15 cellular contexts compared by ENCODE assay signal in genomic region chr4:165723051-165723805, GRCh38.
DNase-seq lines count a peak whose midpoint lies in the region; ATAC-seq and TF ChIP-seq lines count a peak whose summit lies in the region.
"Had no signal": no experiment of that assay in that cellular context is flagged by ENCODE, and none has a peak within 500 bp of the region (broad histone marks: within the 10 kb centered on the region; RNA-seq: fewer than 3 reads in every experiment).

No MANE protein-coding gene starts in this region.

- H3K27me3 Mint-ChIP-seq in WTC11 (ENCODE audit: low read depth), result no peaks in the 10 kb centered on the region; the same call in 1 of the 2 replicates

- no peaks in the 10 kb centered on the region for H3K36me3 Mint-ChIP-seq in WTC11

- H3K9me3 Mint-ChIP-seq in WTC11, result no peaks in the 10 kb centered on the region

- H3K4me1 Mint-ChIP-seq in WTC11, result peaks cover 30% of the 10 kb centered on the region

- DNase-seq in ELR (ENCODE audit: low read depth) (peak; percentile 5), LNCaP clone FGC (ENCODE audit: low read depth) (peak; percentile 21), astrocyte of the spinal cord (ENCODE audit: low read depth, low spot score) (peak; percentile 57), fibroblast of pulmonary artery (ENCODE audit: low read depth) (peak; percentile 72), GF-D8 (lab: John Stamatoyannopoulos, UW) (no peak), WTC11 (ENCODE audit: low spot score) (no peak), islet precursor cell (no peak), G401 (ENCODE audit: low spot score) (no peak)
- DNase-seq: C1 segment of cervical spinal cord, DND-41, NCI-H1417 treated with DMSO at 0.1 percent for 48 hours, NCI-H1930, NCI-H82, Right ventricle myocardium superior, SK-N-SH had no signal

- H3K4me3 Mint-ChIP-seq in WTC11, result no peak overlapping the region

- TF ChIP-seq CTCF in LNCaP clone FGC (IDR thresholded peaks at IDR 0.05; ENCODE audit: control insufficient read depth, extremely low read depth, insufficient read depth) (no peak), astrocyte of the spinal cord (IDR thresholded peaks at IDR 0.05; ENCODE audit: low read depth, low read length) (no peak), fibroblast of pulmonary artery (IDR thresholded peaks at IDR 0.05; ENCODE audit: low read length, missing control alignments) (no peak), WTC11 (IDR thresholded peaks at IDR 0.05) (no peak)

- no peak for ATAC-seq in WTC11

- POLR2A ChIA-PET in WTC11 (lab: Charles Lee), result no interaction called here

- H3K27ac Mint-ChIP-seq in WTC11, result no peak overlapping the region

- CTCF ChIA-PET in WTC11 (lab: Charles Lee), result no interaction called here

- in situ Hi-C loops in astrocyte of the spinal cord (cut with HindIII; ENCODE audit: low sequenced_read_pairs), result no loop called here
- in situ Hi-C loops in G401 (cut with HindIII; ENCODE audit: low sequenced_read_pairs), result no loop called here

- no peak overlapping the region for H3K4me3 ChIP-seq in LNCaP clone FGC (ENCODE audit: low read depth, low read length)
- no peak overlapping the region for H3K4me3 ChIP-seq in astrocyte of the spinal cord (ENCODE audit: low read depth, low read length)
- H3K4me3 ChIP-seq in fibroblast of pulmonary artery (replicated peaks; ENCODE audit: low read depth, low read length), result no peak overlapping the region

TF ChIP-seq in WTC11, 78 proteins besides CTCF, POLR2A, EP300 and RAD21:
- TF ChIP-seq, protein P1, sequence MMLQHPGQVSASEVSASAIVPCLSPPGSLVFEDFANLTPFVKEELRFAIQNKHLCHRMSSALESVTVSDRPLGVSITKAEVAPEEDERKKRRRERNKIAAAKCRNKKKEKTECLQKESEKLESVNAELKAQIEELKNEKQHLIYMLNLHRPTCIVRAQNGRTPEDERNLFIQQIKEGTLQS (CRISPR knock-in tag; conservative IDR thresholded peaks at IDR 0.05), result no peak
- TF ChIP-seq ZNF671 (CRISPR knock-in tag; IDR thresholded peaks at IDR 0.05) (no peak), SOX15 (CRISPR knock-in tag; IDR thresholded peaks at IDR 0.05) (no peak), AR (CRISPR knock-in tag; IDR thresholded peaks at IDR 0.05) (no peak), TEAD4 (CRISPR knock-in tag; IDR thresholded peaks at IDR 0.05) (no peak), E2F5 (CRISPR knock-in tag; IDR thresholded peaks at IDR 0.05) (no peak), GTF2I (CRISPR knock-in tag; conservative IDR thresholded peaks at IDR 0.05) (no peak), TEAD1 (CRISPR knock-in tag; IDR thresholded peaks at IDR 0.05) (no peak), ZNF396 (CRISPR knock-in tag; IDR thresholded peaks at IDR 0.05; ENCODE audit: borderline replicate concordance) (no peak), CREB1 (CRISPR knock-in tag; IDR thresholded peaks at IDR 0.05) (no peak), EMX1 (CRISPR knock-in tag; IDR thresholded peaks at IDR 0.05) (no peak), MXD4 (CRISPR knock-in tag; IDR thresholded peaks at IDR 0.05; ENCODE audit: borderline replicate concordance) (no peak), HMGXB4 (CRISPR knock-in tag; IDR thresholded peaks at IDR 0.05) (no peak), JUN (CRISPR knock-in tag; IDR thresholded peaks at IDR 0.05) (no peak), JAZF1 (CRISPR knock-in tag; IDR thresholded peaks at IDR 0.05) (no peak), MYBL2 (CRISPR knock-in tag; IDR thresholded peaks at IDR 0.05) (no peak), ELF4 (CRISPR knock-in tag; IDR thresholded peaks at IDR 0.05; ENCODE audit: low read depth) (no peak), ZNF232 (CRISPR knock-in tag; IDR thresholded peaks at IDR 0.05) (no peak)
- TF ChIP-seq, protein P2, sequence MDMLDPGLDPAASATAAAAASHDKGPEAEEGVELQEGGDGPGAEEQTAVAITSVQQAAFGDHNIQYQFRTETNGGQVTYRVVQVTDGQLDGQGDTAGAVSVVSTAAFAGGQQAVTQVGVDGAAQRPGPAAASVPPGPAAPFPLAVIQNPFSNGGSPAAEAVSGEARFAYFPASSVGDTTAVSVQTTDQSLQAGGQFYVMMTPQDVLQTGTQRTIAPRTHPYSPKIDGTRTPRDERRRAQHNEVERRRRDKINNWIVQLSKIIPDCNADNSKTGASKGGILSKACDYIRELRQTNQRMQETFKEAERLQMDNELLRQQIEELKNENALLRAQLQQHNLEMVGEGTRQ (CRISPR knock-in tag; IDR thresholded peaks at IDR 0.05), result no peak
- TF ChIP-seq, protein P3, sequence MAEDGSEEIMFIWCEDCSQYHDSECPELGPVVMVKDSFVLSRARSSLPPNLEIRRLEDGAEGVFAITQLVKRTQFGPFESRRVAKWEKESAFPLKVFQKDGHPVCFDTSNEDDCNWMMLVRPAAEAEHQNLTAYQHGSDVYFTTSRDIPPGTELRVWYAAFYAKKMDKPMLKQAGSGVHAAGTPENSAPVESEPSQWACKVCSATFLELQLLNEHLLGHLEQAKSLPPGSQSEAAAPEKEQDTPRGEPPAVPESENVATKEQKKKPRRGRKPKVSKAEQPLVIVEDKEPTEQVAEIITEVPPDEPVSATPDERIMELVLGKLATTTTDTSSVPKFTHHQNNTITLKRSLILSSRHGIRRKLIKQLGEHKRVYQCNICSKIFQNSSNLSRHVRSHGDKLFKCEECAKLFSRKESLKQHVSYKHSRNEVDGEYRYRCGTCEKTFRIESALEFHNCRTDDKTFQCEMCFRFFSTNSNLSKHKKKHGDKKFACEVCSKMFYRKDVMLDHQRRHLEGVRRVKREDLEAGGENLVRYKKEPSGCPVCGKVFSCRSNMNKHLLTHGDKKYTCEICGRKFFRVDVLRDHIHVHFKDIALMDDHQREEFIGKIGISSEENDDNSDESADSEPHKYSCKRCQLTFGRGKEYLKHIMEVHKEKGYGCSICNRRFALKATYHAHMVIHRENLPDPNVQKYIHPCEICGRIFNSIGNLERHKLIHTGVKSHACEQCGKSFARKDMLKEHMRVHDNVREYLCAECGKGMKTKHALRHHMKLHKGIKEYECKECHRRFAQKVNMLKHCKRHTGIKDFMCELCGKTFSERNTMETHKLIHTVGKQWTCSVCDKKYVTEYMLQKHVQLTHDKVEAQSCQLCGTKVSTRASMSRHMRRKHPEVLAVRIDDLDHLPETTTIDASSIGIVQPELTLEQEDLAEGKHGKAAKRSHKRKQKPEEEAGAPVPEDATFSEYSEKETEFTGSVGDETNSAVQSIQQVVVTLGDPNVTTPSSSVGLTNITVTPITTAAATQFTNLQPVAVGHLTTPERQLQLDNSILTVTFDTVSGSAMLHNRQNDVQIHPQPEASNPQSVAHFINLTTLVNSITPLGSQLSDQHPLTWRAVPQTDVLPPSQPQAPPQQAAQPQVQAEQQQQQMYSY (CRISPR knock-in tag; IDR thresholded peaks at IDR 0.05), result no peak

Comparison
In these comparisons a context has a peak if more than half of its experiments do, and no peak if none do; other contexts are left out.
1. DNase-seq: peak in ELR (single experiment), LNCaP clone FGC (single experiment), astrocyte of the spinal cord (single experiment) and fibroblast of pulmonary artery (single experiment); none in GF-D8 (single experiment), WTC11 (single experiment), islet precursor cell (single experiment) and G401 (single experiment).